19 cellular contexts compared by ENCODE assay signal in genomic region chr4:1321946-1322650, GRCh38.
"Had no signal": no experiment of that assay in that cellular context is flagged by ENCODE, and none has a peak within 500 bp of the region (broad histone marks: within the 10 kb centered on the region; RNA-seq: fewer than 3 reads in every experiment).

No MANE protein-coding gene starts in this region.

- H3K27ac ChIP-seq: body of pancreas, colonic mucosa, parathyroid adenoma, suprapubic skin, transverse colon, uterus had no signal

- H3K4me3 Mint-ChIP-seq: activated B cell treated with CpG ODN at 0.5 μM for 24 hours; activated CD4-positive, alpha-beta memory T cell treated with anti-CD3 and anti-CD28 coated beads for 36 hours; activated naive CD4-positive, alpha-beta T cell treated with anti-CD3 and anti-CD28 coated beads for 36 hours; naive thymus-derived CD8-positive, alpha-beta T cell; stimulated activated naive CD8-positive, alpha-beta T cell treated with anti-CD3 and anti-CD28 coated beads, Interleukin-15, amount 100 ng/mL, for 72 hours had no signal

- H3K27me3 Mint-ChIP-seq: activated B cell treated with CpG ODN at 0.5 μM for 24 hours; activated CD4-positive, alpha-beta memory T cell treated with anti-CD3 and anti-CD28 coated beads for 36 hours; naive thymus-derived CD8-positive, alpha-beta T cell; stimulated activated naive CD8-positive, alpha-beta T cell treated with anti-CD3 and anti-CD28 coated beads, Interleukin-15, amount 100 ng/mL, for 72 hours had no signal

- H3K9me3 ChIP-seq: body of pancreas, colonic mucosa, suprapubic skin, transverse colon, uterus had no signal

- DNase-seq: activated B cell treated with CpG ODN at 0.5 μM for 24 hours; activated CD4-positive, alpha-beta memory T cell treated with anti-CD3 and anti-CD28 coated beads for 36 hours; activated CD4-positive, alpha-beta T cell treated with anti-CD3 and anti-CD28 coated beads for 4 hours; activated naive CD4-positive, alpha-beta T cell treated with anti-CD3 and anti-CD28 coated beads for 36 hours; activated T-cell treated with anti-CD3 and anti-CD28 coated beads, Interleukin-2, amount 50 U/mL, for 1 hour; body of pancreas; colonic mucosa; erythroblast; head of caudate nucleus; naive thymus-derived CD8-positive, alpha-beta T cell; stimulated activated CD4-positive, alpha-beta T cell treated with anti-CD3 and anti-CD28 coated beads, Interleukin-2, amount 100 ng/mL, for 48 hours; stimulated activated naive CD8-positive, alpha-beta T cell treated with anti-CD3 and anti-CD28 coated beads, Interleukin-15, amount 100 ng/mL, for 72 hours; T-helper 1 cell; T-helper 9 cell; transverse colon; uterus had no signal

- H3K4me1 ChIP-seq: body of pancreas, colonic mucosa, parathyroid adenoma, suprapubic skin, transverse colon, uterus had no signal

- H3K4me3 ChIP-seq: body of pancreas, colonic mucosa, suprapubic skin, transverse colon, uterus had no signal

- H3K27me3 ChIP-seq: body of pancreas, colonic mucosa, suprapubic skin, transverse colon, uterus had no signal

- ATAC-seq: body of pancreas; naive thymus-derived CD8-positive, alpha-beta T cell; stimulated activated naive CD8-positive, alpha-beta T cell treated with anti-CD3 and anti-CD28 coated beads, Interleukin-15, amount 100 ng/mL, for 72 hours had no signal

- H3K27ac Mint-ChIP-seq: activated B cell treated with CpG ODN at 0.5 μM for 24 hours; activated CD4-positive, alpha-beta memory T cell treated with anti-CD3 and anti-CD28 coated beads for 36 hours; activated T-helper 2 cell treated with anti-CD3 and anti-CD28 coated beads, Interferon-gamma antibody, Interleukin-2, Interleukin-4, amounts not matched to agents 10 μg/mL and 5 μg/mL and 100 μg/mL, durations not matched to agents 14 hours and 24 hours and 36 hours; stimulated activated naive CD8-positive, alpha-beta T cell treated with anti-CD3 and anti-CD28 coated beads, Interleukin-15, amount 100 ng/mL, for 72 hours had no signal

- H3K36me3 ChIP-seq: uterus had no signal

- H3K9me3 Mint-ChIP-seq: activated B cell treated with CpG ODN at 0.5 μM for 24 hours; activated CD4-positive, alpha-beta memory T cell treated with anti-CD3 and anti-CD28 coated beads for 36 hours; activated naive CD4-positive, alpha-beta T cell treated with anti-CD3 and anti-CD28 coated beads for 36 hours; activated T-helper 2 cell treated with anti-CD3 and anti-CD28 coated beads, Interferon-gamma antibody, Interleukin-2, Interleukin-4, amounts not matched to agents 10 μg/mL and 5 μg/mL and 100 μg/mL, durations not matched to agents 14 hours and 24 hours and 36 hours; naive thymus-derived CD8-positive, alpha-beta T cell; stimulated activated naive CD8-positive, alpha-beta T cell treated with anti-CD3 and anti-CD28 coated beads, Interleukin-15, amount 100 ng/mL, for 72 hours had no signal

- H3K4me1 Mint-ChIP-seq: activated B cell treated with CpG ODN at 0.5 μM for 24 hours had no signal
